18 cellular contexts compared by ENCODE assay signal in genomic region chr7:114860196-114860595, GRCh38.
DNase-seq lines count a peak whose midpoint lies in the region; ATAC-seq, FAIRE-seq and TF ChIP-seq lines count a peak whose summit lies in the region.
"Had no signal": no experiment of that assay in that cellular context is flagged by ENCODE, and none has a peak within 500 bp of the region (broad histone marks: within the 10 kb centered on the region; RNA-seq: fewer than 3 reads in every experiment).

No MANE protein-coding gene starts in this region.

- CTCF ChIA-PET in RWPE1 (lab: Yijun Ruan, JAX): interaction anchor here (0.6 kb wide), 1 partner anchor 991 kb away, joined by 4 read pairs; no protein-coding TSS in a partner anchor

- peak; percentile 55 for FAIRE-seq in A204.1 (lab: Jason Lieb, UNC)
- peak; percentile 58 for FAIRE-seq in islet of Langerhans (lab: Jason Lieb, UNC)
- FAIRE-seq: H54, HTR-8/SVneo had no signal

- no peak for ATAC-seq in HG02623 (IDR thresholded peaks at IDR 0.05; ENCODE audit: unreplicated experiment)
- ATAC-seq: CD8-positive, alpha-beta T cell; GM23338 had no signal

- DNase-seq in RWPE1 (ENCODE audit: low spot score): peak; percentile 13
- peak; percentile 85 for DNase-seq in epithelial cell of esophagus (ENCODE audit: low read depth)
- no peak for DNase-seq in stimulated activated CD4-positive, alpha-beta T cell treated with anti-CD3 and anti-CD28 coated beads, Interleukin-2, amount 100 ng/mL, for 24 hours
- no peak for DNase-seq in NCI-H146 (lab: John Stamatoyannopoulos, UW)
- DNase-seq in OCI-M1 (lab: John Stamatoyannopoulos, UW): no peak
- DNase-seq: 8988T; Calu3; CD8-positive, alpha-beta T cell; DMS79 treated with DMSO at 0.1 percent for 48 hours; GF-D8; HCEC 1CT had no signal

- POLR2A ChIA-PET in RWPE1 (lab: Yijun Ruan, JAX; ENCODE audit: low non-redundant PET): no interaction called here

- H3K4me3 ChIP-seq in epithelial cell of esophagus (ENCODE audit: low read length): no peak overlapping the region
- H3K4me3 ChIP-seq: BLaER1 treated with 17β-estradiol and CSF1 and Interleukin-3, amounts not matched to agents 10 nM and 100 nM; GM23338 had no signal

- TF ChIP-seq CTCF in RWPE1 (conservative IDR thresholded peaks at IDR 0.05; ENCODE audit: low read depth): no peak
- no peak for TF ChIP-seq CTCF in epithelial cell of esophagus (IDR thresholded peaks at IDR 0.05; ENCODE audit: insufficient read depth, low read depth, low read length, missing control alignments)

- H3K27ac ChIP-seq in RWPE1: no peak overlapping the region
- H3K27ac ChIP-seq: BLaER1 treated with 17β-estradiol and CSF1 and Interleukin-3, amounts not matched to agents 10 nM and 100 nM had no signal

Comparison
In these comparisons a context has a peak if more than half of its experiments do, and no peak if none do; other contexts are left out.
1. DNase-seq: peak in RWPE1 (single experiment) and epithelial cell of esophagus (single experiment); none in stimulated activated CD4-positive, alpha-beta T cell treated with anti-CD3 and anti-CD28 coated beads, Interleukin-2, amount 100 ng/mL, for 24 hours (0 of 2), NCI-H146 (single experiment) and OCI-M1 (single experiment).